Comparison of ENCODE assay signal across 27 cellular contexts in genomic region chr2:33512112-33512511, GRCh38. TPM values are rescaled to one million over a fixed set of nuclear protein-coding genes. Genes with fewer than 3 reads are reported as not detected.
A peak's percentile ranks its signal among the peaks of the same experiment; 100 is the strongest.
DNase-seq lines count a peak whose midpoint lies in the region; ATAC-seq, FAIRE-seq and TF ChIP-seq lines count a peak whose summit lies in the region.
"Had no signal": no experiment of that assay in that cellular context is flagged by ENCODE, and none has a peak within 500 bp of the region (broad histone marks: within the 10 kb centered on the region; RNA-seq: fewer than 3 reads in every experiment).

No MANE protein-coding gene starts in this region.

- ATAC-seq in pancreas: no peak
- ATAC-seq: CD8-positive, alpha-beta T cell; Panc1; right cardiac atrium had no signal

- no peak overlapping the region for H3K9ac ChIP-seq in OCI-LY3 (ENCODE audit: low read length)
- H3K9ac ChIP-seq: KMS-11, parathyroid adenoma had no signal

- FAIRE-seq in pancreas (lab: Jason Lieb, UNC): no peak
- FAIRE-seq: A204.1, frontal cortex, G401.6 had no signal

- peaks cover 42% of the 10 kb centered on the region for H3K4me1 ChIP-seq in OCI-LY3 (ENCODE audit: low read length)
- H3K4me1 ChIP-seq in pancreas: no peaks in the 10 kb centered on the region
- H3K4me1 ChIP-seq: parathyroid adenoma had no signal

- no peak for TF ChIP-seq CTCF in OCI-LY3 (IDR thresholded peaks at IDR 0.05; ENCODE audit: low read depth, low read length)
- TF ChIP-seq CTCF in pancreas (IDR thresholded peaks at IDR 0.05): no peak

- H4K20me1 ChIP-seq in OCI-LY3 (ENCODE audit: insufficient read depth, low read length): peaks cover 53% of the 10 kb centered on the region

- H3K27me3 ChIP-seq in OCI-LY3 (ENCODE audit: low read depth, low read length): no peaks in the 10 kb centered on the region
- no peaks in the 10 kb centered on the region for H3K27me3 ChIP-seq in pancreas

- peaks cover 78% of the 10 kb centered on the region for H3K79me2 ChIP-seq in OCI-LY3 (ENCODE audit: low read length)
- H3K79me2 ChIP-seq: parathyroid adenoma had no signal

- WGBS in pancreas, 2 donors: 59 to 74% methylated on average over 5 of the region's 5 CpGs

- intact Hi-C loops in pancreas (cut with DNase I): no loop called here

- H3K27ac ChIP-seq in OCI-LY3 (ENCODE audit: low read length) (peak overlapping the region; percentile 13; the same call in 1 of the 2 replicates), substantia nigra (ENCODE audit: low read depth, low read length, poor library complexity, severe bottlenecking) (peak overlapping the region; percentile 27), pancreas (no peak overlapping the region)
- H3K27ac ChIP-seq: KMS-11, parathyroid adenoma, WERI-Rb-1 had no signal

- DNase-seq in NCI-H2107 treated with DMSO at 0.1 percent for 48 hours (lab: John Stamatoyannopoulos, UW; ENCODE audit: unreplicated experiment) (peak; percentile 35), NCI-H2107 (lab: John Stamatoyannopoulos, UW) (no peak), NCI-H1105 (lab: John Stamatoyannopoulos, UW) (peak; percentile 13), substantia nigra (lab: John Stamatoyannopoulos, UW) (no peak), pancreas (no peak), T-helper 2 cell (no peak), GDM1 (lab: John Stamatoyannopoulos, UW) (no peak)
- DNase-seq: activated naive CD4-positive, alpha-beta T cell treated with Interleukin-2 at 50 U/mL for 16 hours; activated T-cell treated with anti-CD3 and anti-CD28 coated beads, Interleukin-2, amount 50 U/mL, for 72 hours; CD8-positive, alpha-beta T cell; dermis blood vessel endothelial cell; mammary epithelial cell; NCI-H1694; NCI-H345; right cardiac atrium; SHP77; stimulated activated CD4-positive, alpha-beta T cell treated with anti-CD3 and anti-CD28 coated beads, Interleukin-2, amount 100 ng/mL, for 48 hours; stimulated activated naive B cell treated with anti-CD40 and anti-IgM and Interleukin-4, amounts not matched to agents 10 μg/mL and 1 μg/mL and 100 μg/mL, for 72 hours; T-helper 9 cell; WERI-Rb-1 had no signal

- no peak overlapping the region for H2AFZ ChIP-seq in OCI-LY3 (ENCODE audit: low read depth, low read length)
- H2AFZ ChIP-seq: parathyroid adenoma had no signal

- H3K36me3 ChIP-seq in OCI-LY3 (replicated peaks; ENCODE audit: low read depth, low read length): peaks cover 67% of the 10 kb centered on the region
- H3K36me3 ChIP-seq in pancreas: no peaks in the 10 kb centered on the region
- H3K36me3 ChIP-seq: WERI-Rb-1 had no signal

- H3K4me3 ChIP-seq in OCI-LY3 (ENCODE audit: low read length): no peak overlapping the region
- no peak overlapping the region for H3K4me3 ChIP-seq in pancreas

- H3K9me3 ChIP-seq in OCI-LY3 (ENCODE audit: insufficient read depth, low read length): no peaks in the 10 kb centered on the region
- H3K9me3 ChIP-seq in pancreas: no peaks in the 10 kb centered on the region

- no peak overlapping the region for H3K4me2 ChIP-seq in OCI-LY3 (ENCODE audit: low read length)
- H3K4me2 ChIP-seq: KMS-11 had no signal

RNA-seq across cellular contexts. Expression of gene RASGRP3, which starts 35.7 kb away (rescaled TPM):
- total RNA-seq in pancreas: 10 to 100 TPM in 2 of 6 donors, 1 to 10 TPM in 3, under 1 TPM in 1; 0.92 to 14.9 (median 3.0) TPM
- polyA plus RNA-seq in pancreas: 1 to 10 TPM; 2.1 to 3.4 TPM

Comparison
In these comparisons a context has a peak if more than half of its experiments do, and no peak if none do; other contexts are left out.
1. DNase-seq: peak in NCI-H2107 treated with DMSO at 0.1 percent for 48 hours (single experiment) and NCI-H1105 (single experiment); none in NCI-H2107 (single experiment), substantia nigra (0 of 49), pancreas (0 of 6), T-helper 2 cell (0 of 5) and GDM1 (single experiment).
2. H3K27ac ChIP-seq: peak in OCI-LY3 (single experiment) and substantia nigra (single experiment); none in pancreas (0 of 4).